Comparison of ENCODE assay signal across 8 cellular contexts in the genomic region with DNA sequence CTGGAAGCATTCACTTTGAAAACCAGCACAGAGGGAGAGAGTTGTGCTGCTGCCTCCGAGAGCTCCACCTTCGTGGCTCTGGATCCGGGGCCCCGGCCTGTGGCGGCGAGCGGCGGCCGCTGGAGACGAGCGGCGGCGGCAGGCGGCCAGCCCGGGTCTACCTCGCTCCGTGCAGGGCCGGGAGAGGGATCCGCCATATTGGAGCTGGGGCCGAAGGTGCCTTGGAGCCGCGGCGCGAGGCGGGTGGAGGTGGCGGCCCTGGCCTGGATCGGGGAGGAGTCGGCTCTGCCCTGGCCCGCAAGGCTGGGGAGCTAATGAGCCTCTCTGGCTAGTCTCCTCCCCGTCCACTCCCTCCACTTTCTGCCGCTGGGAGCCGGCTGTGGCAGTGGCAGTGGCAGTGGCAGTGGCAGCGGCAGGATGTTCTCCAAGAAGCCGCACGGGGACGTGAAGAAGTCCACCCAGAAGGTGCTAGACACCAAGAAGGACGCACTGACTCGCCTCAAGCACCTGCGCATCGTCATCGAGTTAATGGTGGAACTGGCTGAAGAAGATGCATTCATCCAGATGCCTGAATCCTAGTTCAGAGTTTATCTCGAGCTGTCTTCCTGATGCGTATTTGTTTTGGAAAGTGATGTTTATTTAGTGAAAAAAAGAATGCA. TPM values are rescaled to one million over a fixed set of nuclear protein-coding genes. Genes with fewer than 3 reads are reported as not detected.
DNase-seq lines count a peak whose midpoint lies in the region; ATAC-seq and TF ChIP-seq lines count a peak whose summit lies in the region.
"Not testable (repeated sequence)": the region's sequence is repeated elsewhere in the genome, so short reads cannot be mapped to it uniquely, and the experiment has no call there.

No MANE protein-coding gene starts in this region.

- TF ChIP-seq CTCF in esophagus muscularis mucosa (IDR thresholded peaks at IDR 0.05), result not testable (repeated sequence)

- not testable (repeated sequence) for H3K9me3 ChIP-seq in esophagus muscularis mucosa

- H3K27ac Mint-ChIP-seq in T-cell; activated T-helper 2 cell treated with anti-CD3 and anti-CD28 coated beads, Interferon-gamma antibody, Interleukin-2, Interleukin-4, amounts not matched to agents 10 μg/mL and 5 μg/mL and 100 μg/mL, durations not matched to agents 14 hours and 24 hours and 36 hours: not testable (repeated sequence)

- H3K36me3 Mint-ChIP-seq in T-cell; activated T-helper 2 cell treated with anti-CD3 and anti-CD28 coated beads, Interferon-gamma antibody, Interleukin-2, Interleukin-4, amounts not matched to agents 10 μg/mL and 5 μg/mL and 100 μg/mL, durations not matched to agents 14 hours and 24 hours and 36 hours (ENCODE audit: low read depth): not testable (repeated sequence)

- TF ChIP-seq EP300 in esophagus muscularis mucosa (IDR thresholded peaks at IDR 0.05), result not testable (repeated sequence)

- POLR2A ChIA-PET in T-cell (lab: Charles Lee), result not testable (repeated sequence)

- peaks cover 0 to 29% (median 17%) of the 10 kb centered on the region in 4 donors for H3K36me3 ChIP-seq in esophagus muscularis mucosa

- not testable (repeated sequence) for H3K4me1 ChIP-seq in esophagus muscularis mucosa

- H3K27me3 Mint-ChIP-seq in T-cell; activated T-helper 2 cell treated with anti-CD3 and anti-CD28 coated beads, Interferon-gamma antibody, Interleukin-2, Interleukin-4, amounts not matched to agents 10 μg/mL and 5 μg/mL and 100 μg/mL, durations not matched to agents 14 hours and 24 hours and 36 hours (ENCODE audit: low read depth): not testable (repeated sequence)

- not testable (repeated sequence) for H3K27me3 ChIP-seq in esophagus muscularis mucosa

- ATAC-seq in GM21367 (IDR thresholded peaks at IDR 0.05; ENCODE audit: unreplicated experiment), result peak; percentile 66
- peak; percentile 58 for ATAC-seq in HG03460 (IDR thresholded peaks at IDR 0.05; ENCODE audit: unreplicated experiment)
- ATAC-seq in T-cell (replicated peaks in 1 of 4), result peak; percentile 66 to 97 (median 83)

- intact Hi-C loops in activated T-helper 2 cell treated with anti-CD3 and anti-CD28 coated beads, Interferon-gamma antibody, Interleukin-2, Interleukin-4, amounts not matched to agents 10 μg/mL and 5 μg/mL and 100 μg/mL, durations not matched to agents 14 hours and 24 hours and 36 hours (cut with micrococcal nuclease); esophagus muscularis mucosa (cut with DNase I): not testable (repeated sequence)

- peak overlapping the region in 3 of 4 donors; percentile 76 to 79 (median 79) for H3K27ac ChIP-seq in esophagus muscularis mucosa (replicated peaks in 1 of 4)

- peak overlapping the region; percentile 48 to 63 (median 52) for H3K4me3 ChIP-seq in esophagus muscularis mucosa

- not testable (repeated sequence) for H3K4me3 Mint-ChIP-seq in T-cell; activated T-helper 2 cell treated with anti-CD3 and anti-CD28 coated beads, Interferon-gamma antibody, Interleukin-2, Interleukin-4, amounts not matched to agents 10 μg/mL and 5 μg/mL and 100 μg/mL, durations not matched to agents 14 hours and 24 hours and 36 hours (ENCODE audit: low read depth)

- WGBS in esophagus muscularis mucosa, result 98% methylated on average over 38 of the region's 43 CpGs

- H3K4me1 Mint-ChIP-seq in T-cell; activated T-helper 2 cell treated with anti-CD3 and anti-CD28 coated beads, Interferon-gamma antibody, Interleukin-2, Interleukin-4, amounts not matched to agents 10 μg/mL and 5 μg/mL and 100 μg/mL, durations not matched to agents 14 hours and 24 hours and 36 hours (ENCODE audit: low read depth): not testable (repeated sequence)

- TF ChIP-seq POLR2A in esophagus muscularis mucosa (IDR thresholded peaks at IDR 0.05; ENCODE audit: low read depth), result not testable (repeated sequence)

- DNase-seq in COLO668 (lab: John Stamatoyannopoulos, UW; ENCODE audit: unreplicated experiment) (peak; percentile 22), T-cell (peak in 15 of 34 experiments; percentile 1 to 39 (median 10)), myocyte (ENCODE audit: low read depth) (peak; percentile 17)
- DNase-seq in activated T-helper 2 cell treated with anti-CD3 and anti-CD28 coated beads, Interferon-gamma antibody, Interleukin-2, Interleukin-4, amounts not matched to agents 10 μg/mL and 5 μg/mL and 100 μg/mL, durations not matched to agents 14 hours and 24 hours and 36 hours (ENCODE audit: low spot score), result peak; percentile 20
- not testable (repeated sequence) for DNase-seq in esophagus muscularis mucosa (ENCODE audit: extremely low spot score)
- DNase-seq in stimulated activated CD8-positive, alpha-beta memory T cell treated with anti-CD3 and anti-CD28 coated beads, Interleukin-4, amount 100 ng/mL, for 24 hours (ENCODE audit: low read depth), result peak; percentile 11

- CTCF ChIA-PET in T-cell (lab: Charles Lee), result not testable (repeated sequence)

- H3K9me3 Mint-ChIP-seq in T-cell; activated T-helper 2 cell treated with anti-CD3 and anti-CD28 coated beads, Interferon-gamma antibody, Interleukin-2, Interleukin-4, amounts not matched to agents 10 μg/mL and 5 μg/mL and 100 μg/mL, durations not matched to agents 14 hours and 24 hours and 36 hours: not testable (repeated sequence)

RNA-seq across cellular contexts. Expression of a gene that starts 38.1 kb away (rescaled TPM):
- total RNA-seq in T-cell (10 to 100 TPM in 2 of 5 donors, 1 to 10 TPM in 3; 7.4 to 12.5 (median 10.0) TPM), esophagus muscularis mucosa (10 to 100 TPM in 3 of 4 donors, 1 to 10 TPM in 1; 5.1 to 21.3 (median 14.7) TPM), myocyte (15.7 and 27.2 TPM in 2 replicates)
- total RNA-seq in activated T-helper 2 cell treated with anti-CD3 and anti-CD28 coated beads, Interferon-gamma antibody, Interleukin-2, Interleukin-4, amounts not matched to agents 10 μg/mL and 5 μg/mL and 100 μg/mL, durations not matched to agents 14 hours and 24 hours and 36 hours, result 10.3 and 11.3 TPM in 2 replicates
- polyA plus RNA-seq in myocyte (2012), result 7.0 TPM
